8 cellular contexts compared by ENCODE assay signal in genomic region chrX:138026211-138026610, GRCh38.
DNase-seq lines count a peak whose midpoint lies in the region; ATAC-seq and TF ChIP-seq lines count a peak whose summit lies in the region.

No MANE protein-coding gene starts in this region.

- no peak overlapping the region for H3K27ac ChIP-seq in ascending aorta

- no peaks in the 10 kb centered on the region for H3K36me3 ChIP-seq in ascending aorta

- H3K4me1 Mint-ChIP-seq in CD14-positive monocyte: no peaks in the 10 kb centered on the region

- no peak overlapping the region for H3K4me3 ChIP-seq in ascending aorta

- peak; percentile 62 for ATAC-seq in GM21576 (IDR thresholded peaks at IDR 0.05; ENCODE audit: unreplicated experiment)
- no peak for ATAC-seq in GM21423 (IDR thresholded peaks at IDR 0.05; ENCODE audit: unreplicated experiment)

- DNase-seq in DMS 273 treated with DMSO at 0.1 percent for 48 hours (lab: John Stamatoyannopoulos, UW): peak; percentile 1
- DNase-seq in NCI-H526 (lab: John Stamatoyannopoulos, UW): peak; percentile 4 to 46
- peak; percentile 22 for DNase-seq in iPS-NIHi11 (ENCODE audit: low spot score)
- no peak for DNase-seq in ascending aorta (ENCODE audit: low spot score in 2 of 2)
- DNase-seq in CD14-positive monocyte (ENCODE audit: low spot score): no peak
- DNase-seq in NCI-H1694 treated with DMSO at 0.1 percent for 48 hours (lab: John Stamatoyannopoulos, UW): no peak

- no peaks in the 10 kb centered on the region for H3K9me3 Mint-ChIP-seq in CD14-positive monocyte

- no peaks in the 10 kb centered on the region for H3K9me3 ChIP-seq in ascending aorta

- no peak overlapping the region for H3K27ac Mint-ChIP-seq in CD14-positive monocyte

- no peaks in the 10 kb centered on the region for H3K36me3 Mint-ChIP-seq in CD14-positive monocyte

- H3K4me1 ChIP-seq in ascending aorta: no peaks in the 10 kb centered on the region

- H3K27me3 ChIP-seq in ascending aorta: no peaks in the 10 kb centered on the region

- intact Hi-C loops in ascending aorta (cut with DNase I): no loop called here
- intact Hi-C loops in CD14-positive monocyte (cut with micrococcal nuclease): no loop called here

- H3K4me3 Mint-ChIP-seq in CD14-positive monocyte: no peak overlapping the region

- TF ChIP-seq CTCF in ascending aorta (IDR thresholded peaks at IDR 0.05) (peak in 1 of 3 experiments; percentile 15), CD14-positive monocyte (IDR thresholded peaks at IDR 0.05) (no peak)

- peaks cover 0 to 3% (median 2%) of the 10 kb centered on the region in 3 donors for H3K27me3 Mint-ChIP-seq in CD14-positive monocyte (ENCODE audit: low read depth in 3 of 3)

Comparison
In these comparisons a context has a peak if more than half of its experiments do, and no peak if none do; other contexts are left out.
1. DNase-seq: peak in DMS 273 treated with DMSO at 0.1 percent for 48 hours (single experiment), NCI-H526 (2 of 2) and iPS-NIHi11 (single experiment); none in ascending aorta (0 of 2), CD14-positive monocyte (single experiment) and NCI-H1694 treated with DMSO at 0.1 percent for 48 hours (single experiment).